In genomic region chr11:13461291-13461690, GRCh38 we compare ENCODE assay signal across 12 cellular contexts. TPM values are rescaled to one million over a fixed set of nuclear protein-coding genes. Genes with fewer than 3 reads are reported as not detected.
A peak's percentile ranks its signal among the peaks of the same experiment; 100 is the strongest.
DNase-seq lines count a peak whose midpoint lies in the region; ATAC-seq and TF ChIP-seq lines count a peak whose summit lies in the region.
"Had no signal": no experiment of that assay in that cellular context is flagged by ENCODE, and none has a peak within 500 bp of the region (broad histone marks: within the 10 kb centered on the region; RNA-seq: fewer than 3 reads in every experiment).

No MANE protein-coding gene starts in this region.

- H3K36me3 Mint-ChIP-seq in activated T-cell treated with anti-CD3 and anti-CD28 coated beads, Interleukin-2, amount 50 U/mL, for 24 hours (ENCODE audit: low read depth): peaks cover 25% of the 10 kb centered on the region
- H3K36me3 Mint-ChIP-seq in endothelial cell (ENCODE audit: low read depth, unreplicated experiment): peaks cover 7% of the 10 kb centered on the region
- H3K36me3 Mint-ChIP-seq in progenitor cell of endocrine pancreas (ENCODE audit: insufficient read depth): peaks cover 8% of the 10 kb centered on the region

- no peaks in the 10 kb centered on the region for H3K27me3 ChIP-seq in RWPE2 (ENCODE audit: insufficient read depth, poor library complexity, severe bottlenecking)

- H3K27ac ChIP-seq in RWPE2 (ENCODE audit: poor library complexity, severe bottlenecking): peak overlapping the region; percentile 78
- H3K27ac ChIP-seq: RWPE1 had no signal

- no peaks in the 10 kb centered on the region for H3K27me3 Mint-ChIP-seq in activated T-cell treated with anti-CD3 and anti-CD28 coated beads, Interleukin-2, amount 50 U/mL, for 24 hours
- H3K27me3 Mint-ChIP-seq in endothelial cell (ENCODE audit: unreplicated experiment): no peaks in the 10 kb centered on the region
- no peaks in the 10 kb centered on the region for H3K27me3 Mint-ChIP-seq in progenitor cell of endocrine pancreas

- H3K9me3 Mint-ChIP-seq in activated T-cell treated with anti-CD3 and anti-CD28 coated beads, Interleukin-2, amount 50 U/mL, for 24 hours: no peaks in the 10 kb centered on the region
- no peaks in the 10 kb centered on the region for H3K9me3 Mint-ChIP-seq in endothelial cell (ENCODE audit: unreplicated experiment)
- peaks cover 3% of the 10 kb centered on the region for H3K9me3 Mint-ChIP-seq in progenitor cell of endocrine pancreas (ENCODE audit: low read depth)

- no peaks in the 10 kb centered on the region for H3K9me3 ChIP-seq in RWPE2 (ENCODE audit: severe bottlenecking)

- DNase-seq in activated T-cell treated with anti-CD3 and anti-CD28 coated beads, Interleukin-2, amount 50 U/mL, for 24 hours: no peak
- no peak for DNase-seq in activated T-cell treated with anti-CD3 and anti-CD28 coated beads, Interleukin-2, amount 50 U/mL, for 48 hours
- no peak for DNase-seq in RWPE2 (ENCODE audit: low spot score)
- no peak for DNase-seq in endothelial cell (ENCODE audit: low spot score)
- DNase-seq in progenitor cell of endocrine pancreas (ENCODE audit: low spot score, unreplicated experiment): no peak
- DNase-seq in NCI-H2196 treated with DMSO at 0.1 percent for 48 hours (lab: John Stamatoyannopoulos, UW; ENCODE audit: unreplicated experiment): no peak
- DNase-seq: central memory CD4-positive, alpha-beta T cell had no signal

- H3K4me1 ChIP-seq in RWPE2 (ENCODE audit: insufficient read depth, poor library complexity, severe bottlenecking): peaks cover 21% of the 10 kb centered on the region

- H3K4me1 Mint-ChIP-seq in activated T-cell treated with anti-CD3 and anti-CD28 coated beads, Interleukin-2, amount 50 U/mL, for 24 hours (ENCODE audit: low read depth): peaks cover 47% of the 10 kb centered on the region
- H3K4me1 Mint-ChIP-seq in endothelial cell (ENCODE audit: unreplicated experiment) (peaks cover 34% of the 10 kb centered on the region), progenitor cell of endocrine pancreas (ENCODE audit: low read depth) (peaks cover 16% of the 10 kb centered on the region)

- no peak overlapping the region for H3K27ac Mint-ChIP-seq in activated T-cell treated with anti-CD3 and anti-CD28 coated beads, Interleukin-2, amount 50 U/mL, for 24 hours
- H3K27ac Mint-ChIP-seq in endothelial cell (ENCODE audit: unreplicated experiment): peak overlapping the region; percentile 97
- no peak overlapping the region for H3K27ac Mint-ChIP-seq in progenitor cell of endocrine pancreas

- TF ChIP-seq CTCF in RWPE2 (IDR thresholded peaks at IDR 0.05; ENCODE audit: poor library complexity, severe bottlenecking) (no peak), endothelial cell (IDR thresholded peaks at IDR 0.05; ENCODE audit: unreplicated experiment) (no peak), progenitor cell of endocrine pancreas (IDR thresholded peaks at IDR 0.05; ENCODE audit: unreplicated experiment) (no peak)

- H3K4me3 ChIP-seq in RWPE2 (ENCODE audit: severe bottlenecking): no peak overlapping the region

- peak overlapping the region; percentile 98 for H3K4me3 Mint-ChIP-seq in activated T-cell treated with anti-CD3 and anti-CD28 coated beads, Interleukin-2, amount 50 U/mL, for 24 hours
- H3K4me3 Mint-ChIP-seq in endothelial cell (ENCODE audit: unreplicated experiment) (peak overlapping the region; percentile 96), progenitor cell of endocrine pancreas (ENCODE audit: low read depth) (peak overlapping the region; percentile 99)

- H3K36me3 ChIP-seq in RWPE2 (ENCODE audit: low read depth): no peaks in the 10 kb centered on the region

- ATAC-seq in RWPE2 (ENCODE audit: low read depth) (no peak), HG03196 (IDR thresholded peaks at IDR 0.05; ENCODE audit: unreplicated experiment) (no peak), GM21447 (IDR thresholded peaks at IDR 0.05; ENCODE audit: unreplicated experiment) (no peak)

RNA-seq across cellular contexts. Expression of gene BTBD10, which starts 1.7 kb away (rescaled TPM):
- total RNA-seq in endothelial cell (ENCODE audit: unreplicated experiment) (82.2 TPM), progenitor cell of endocrine pancreas (28.7 and 31.1 TPM in 2 replicates)

RNA-seq across cellular contexts. Expression of gene PTH, which starts 34.5 kb away (rescaled TPM):
- total RNA-seq in endothelial cell (ENCODE audit: unreplicated experiment) (not detected), progenitor cell of endocrine pancreas (not detected in 2 replicates)
- total RNA-seq: myocyte, urinary bladder had no signal
